9 cellular contexts compared by ENCODE assay signal in the genomic region with DNA sequence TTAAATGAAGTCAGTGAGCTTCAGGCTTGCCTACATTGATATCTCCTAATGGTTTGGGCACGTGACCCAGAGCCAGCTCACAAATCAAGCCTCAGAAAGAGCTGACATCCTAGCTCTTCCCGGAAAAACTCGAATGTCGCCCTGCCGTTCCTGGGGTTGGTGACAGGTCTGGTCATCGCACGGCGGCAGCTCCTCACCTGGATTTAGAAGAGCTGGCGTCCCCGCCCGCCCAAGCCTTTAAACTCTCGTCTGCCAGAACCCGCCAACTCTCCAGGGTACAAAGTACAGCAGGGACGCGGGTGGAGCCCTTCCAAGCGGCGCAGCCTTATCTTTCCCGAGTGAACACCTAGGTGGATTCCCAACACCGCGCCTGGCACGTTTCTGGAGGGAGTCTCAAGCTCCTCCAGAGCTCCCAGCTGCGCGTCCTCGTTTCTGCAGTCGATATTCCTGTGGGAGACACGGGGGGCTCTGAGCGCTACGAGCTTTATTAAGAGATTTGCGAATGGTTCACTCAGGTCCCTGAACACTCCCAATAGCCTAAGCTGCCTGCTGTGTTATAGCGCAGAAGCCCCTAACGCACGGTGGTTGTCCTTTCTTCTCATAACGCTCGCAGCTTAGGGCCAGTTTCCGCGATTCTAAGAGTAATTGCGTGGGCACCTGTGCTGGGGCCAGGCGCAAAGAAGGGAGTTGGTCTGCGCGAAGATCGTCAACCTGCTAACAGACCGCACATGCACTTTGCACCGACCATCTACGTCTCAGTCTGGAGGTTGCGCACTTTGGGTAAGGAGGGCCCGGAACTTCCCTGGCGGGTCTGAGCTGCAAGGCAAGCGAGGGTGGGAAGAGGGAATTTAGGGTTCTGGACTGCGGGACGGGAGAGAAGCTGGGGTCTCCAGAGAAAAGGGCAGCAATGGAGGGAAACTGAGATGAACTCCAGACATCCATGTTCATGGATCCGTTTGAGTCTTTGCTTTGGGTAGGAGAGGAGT. TPM values are rescaled to one million over a fixed set of nuclear protein-coding genes. Genes with fewer than 3 reads are reported as not detected.
DNase-seq lines count a peak whose midpoint lies in the region; ATAC-seq, FAIRE-seq and TF ChIP-seq lines count a peak whose summit lies in the region.
"Had no signal": no experiment of that assay in that cellular context is flagged by ENCODE, and none has a peak within 500 bp of the region (broad histone marks: within the 10 kb centered on the region; RNA-seq: fewer than 3 reads in every experiment).

TSS of gene SSTR1 (plus strand) at position 75 of the 986 bp plus-strand sequence. CDS start 1,486 bp downstream, outside the sequence.

- peaks cover 2% of the 10 kb centered on the region for H3K36me3 Mint-ChIP-seq in activated naive CD4-positive, alpha-beta T cell treated with anti-CD3 and anti-CD28 coated beads, Interleukin-2, amount 50 U/mL, for 24 hours

- no peak within 1 kb of the TSS for H2BK120ac ChIP-seq in mesenchymal stem cell (ENCODE audit: low read depth, low read length)

- WGBS in mesenchymal stem cell = 7% methylated on average over 51 of the region's 51 CpGs

- peak within 1 kb of the TSS in 1 of 2 experiments; percentile 49 for H2BK12ac ChIP-seq in mesenchymal stem cell (ENCODE audit: low read length in 2 of 2)

- intact Hi-C loops in vagina (cut with DNase I) = no loop called here

- peak within 1 kb of the TSS in 1 of 2 experiments; percentile 31 for H3K18ac ChIP-seq in mesenchymal stem cell (ENCODE audit: low read depth in 1 of 2, low read length in 2 of 2)

- DNase-seq in activated naive CD4-positive, alpha-beta T cell (lab: John Stamatoyannopoulos, UW) = no peak
- DNase-seq in dermis blood vessel endothelial cell (peak; percentile 37), mesenchymal stem cell (peak; percentile 45), vagina (ENCODE audit: extremely low spot score in 2 of 2) (no peak), NCI-H146 treated with DMSO at 0.1 percent for 48 hours (lab: John Stamatoyannopoulos, UW; ENCODE audit: unreplicated experiment) (no peak), GM12891 (ENCODE audit: insufficient read length, low spot score) (no peak)

- no peaks in the 10 kb centered on the region for H3K36me3 ChIP-seq in mesenchymal stem cell (ENCODE audit: control insufficient read depth in 1 of 2, insufficient read depth in 2 of 2, low read depth in 1 of 2, low read length in 2 of 2)
- no peaks in the 10 kb centered on the region for H3K36me3 ChIP-seq in vagina
- H3K36me3 ChIP-seq: neutrophil had no signal

- peaks cover 35% of the 10 kb centered on the region for H3K4me1 ChIP-seq in mesenchymal stem cell (ENCODE audit: control insufficient read depth, insufficient read depth, low read depth, low read length)
- peaks cover 34% of the 10 kb centered on the region for H3K4me1 ChIP-seq in vagina

- no peak within 1 kb of the TSS for H2BK5ac ChIP-seq in mesenchymal stem cell (ENCODE audit: low read depth, low read length, poor library complexity, severe bottlenecking)

- peaks cover 34 to 73% of the 10 kb centered on the region in 2 experiments for H3K27me3 ChIP-seq in mesenchymal stem cell (ENCODE audit: control insufficient read depth in 1 of 2, insufficient read depth in 1 of 2, low read length in 2 of 2)
- no peaks in the 10 kb centered on the region for H3K27me3 ChIP-seq in vagina

- no peaks in the 10 kb centered on the region for H3K79me1 ChIP-seq in mesenchymal stem cell (replicated peaks; ENCODE audit: low read length, poor library complexity, severe bottlenecking)

- no peak within 1 kb of the TSS for H3K4ac ChIP-seq in mesenchymal stem cell (ENCODE audit: low read depth in 1 of 2, low read length in 2 of 2)

- H3K4me1 Mint-ChIP-seq in activated naive CD4-positive, alpha-beta T cell treated with anti-CD3 and anti-CD28 coated beads, Interleukin-2, amount 50 U/mL, for 24 hours = peaks cover 34% of the 10 kb centered on the region

- FAIRE-seq in GM12891 (lab: Jason Lieb, UNC) = no peak

- peak within 1 kb of the TSS; percentile 61 for H4K91ac ChIP-seq in mesenchymal stem cell (ENCODE audit: low read length)

- peak within 1 kb of the TSS; percentile 84 for H3K4me3 Mint-ChIP-seq in activated naive CD4-positive, alpha-beta T cell treated with anti-CD3 and anti-CD28 coated beads, Interleukin-2, amount 50 U/mL, for 24 hours

- no peak within 1 kb of the TSS for H3K27ac Mint-ChIP-seq in activated naive CD4-positive, alpha-beta T cell treated with anti-CD3 and anti-CD28 coated beads, Interleukin-2, amount 50 U/mL, for 24 hours

- no peak for TF ChIP-seq CTCF in vagina (IDR thresholded peaks at IDR 0.05)

- peak within 1 kb of the TSS; percentile 83 for H3K4me2 ChIP-seq in mesenchymal stem cell (ENCODE audit: low read length, poor library complexity, severe bottlenecking)

- H3K4me3 ChIP-seq in mesenchymal stem cell (ENCODE audit: insufficient read depth in 1 of 2, low read depth in 1 of 2, low read length in 2 of 2) = peak within 1 kb of the TSS; percentile 42 to 52
- peak within 1 kb of the TSS; percentile 31 to 32 for H3K4me3 ChIP-seq in vagina

- no peak within 1 kb of the TSS for H3K14ac ChIP-seq in mesenchymal stem cell (ENCODE audit: low read length in 2 of 2)

- H4K8ac ChIP-seq in mesenchymal stem cell (ENCODE audit: low read length) = peak within 1 kb of the TSS; percentile 19

- no peaks in the 10 kb centered on the region for H3K9me3 Mint-ChIP-seq in activated naive CD4-positive, alpha-beta T cell treated with anti-CD3 and anti-CD28 coated beads, Interleukin-2, amount 50 U/mL, for 24 hours

- no peak within 1 kb of the TSS for H3K23ac ChIP-seq in mesenchymal stem cell (ENCODE audit: low read length in 2 of 2)

- peaks cover 40% of the 10 kb centered on the region for H3K27me3 Mint-ChIP-seq in activated naive CD4-positive, alpha-beta T cell treated with anti-CD3 and anti-CD28 coated beads, Interleukin-2, amount 50 U/mL, for 24 hours

- no peak within 1 kb of the TSS for H2BK15ac ChIP-seq in mesenchymal stem cell (ENCODE audit: low read depth, poor library complexity, severe bottlenecking)

- no peak within 1 kb of the TSS for H2AK5ac ChIP-seq in mesenchymal stem cell (ENCODE audit: low read length, severe bottlenecking)

- TF ChIP-seq POLR2A in vagina (IDR thresholded peaks at IDR 0.05) = no peak
- TF ChIP-seq POLR2A in GM12891 (IDR thresholded peaks at IDR 0.05; ENCODE audit: low read depth, low read length) = no peak

- peak within 1 kb of the TSS; percentile 36 for H2AFZ ChIP-seq in mesenchymal stem cell (ENCODE audit: low read depth, low read length)

- H3K9ac ChIP-seq in mesenchymal stem cell (ENCODE audit: low read length) = no peak within 1 kb of the TSS

- ATAC-seq in HG03432 (IDR thresholded peaks at IDR 0.05; ENCODE audit: unreplicated experiment) = no peak

- H3K9me3 ChIP-seq in mesenchymal stem cell (ENCODE audit: control insufficient read depth, low read length) (peaks cover 4% of the 10 kb centered on the region), vagina (no peaks in the 10 kb centered on the region)
- H3K9me3 ChIP-seq: neutrophil had no signal

- H3K27ac ChIP-seq in mesenchymal stem cell (ENCODE audit: low read length, poor library complexity, severe bottlenecking) = peak within 1 kb of the TSS; percentile 31
- no peak within 1 kb of the TSS for H3K27ac ChIP-seq in vagina
- H3K27ac ChIP-seq: neutrophil had no signal

TF ChIP-seq in GM12891, 5 proteins besides CTCF, POLR2A, EP300 and RAD21:
- no peak for TF ChIP-seq TAF1 (IDR thresholded peaks at IDR 0.05; ENCODE audit: low read depth, low read length)
- TF ChIP-seq POU2F2 (IDR thresholded peaks at IDR 0.05; ENCODE audit: low read depth, low read length) = no peak
- no peak for TF ChIP-seq PAX5 (IDR thresholded peaks at IDR 0.05; ENCODE audit: insufficient read depth, low read length, severe bottlenecking)
- TF ChIP-seq POLR2AphosphoS5 (IDR thresholded peaks at IDR 0.05; ENCODE audit: low read depth, low read length) = no peak
- TF ChIP-seq SPI1 (IDR thresholded peaks at IDR 0.05; ENCODE audit: low read depth, low read length) = no peak

RNA-seq across cellular contexts. Expression of gene SSTR1, which starts in this region (rescaled TPM):
- total RNA-seq in dermis blood vessel endothelial cell = 0.17 and 0.33 TPM in 2 replicates
- 2.7 TPM for polyA plus RNA-seq in mesenchymal stem cell (2013, experiment 1 of 2)
- 2.8 TPM for polyA plus RNA-seq in mesenchymal stem cell (2013, experiment 2 of 2)
- 1.2 TPM for total RNA-seq in vagina
- not detected for polyA plus RNA-seq in GM12891 (2012; ENCODE audit: low read depth, missing spikeins)

Comparison
In these comparisons a context has a peak if more than half of its experiments do, and no peak if none do; other contexts are left out.
1. Peak in DNase-seq in dermis blood vessel endothelial cell; RNA of the gene not detected or under 1 TPM.